1 cellular context compared by ENCODE assay signal in the genomic region with DNA sequence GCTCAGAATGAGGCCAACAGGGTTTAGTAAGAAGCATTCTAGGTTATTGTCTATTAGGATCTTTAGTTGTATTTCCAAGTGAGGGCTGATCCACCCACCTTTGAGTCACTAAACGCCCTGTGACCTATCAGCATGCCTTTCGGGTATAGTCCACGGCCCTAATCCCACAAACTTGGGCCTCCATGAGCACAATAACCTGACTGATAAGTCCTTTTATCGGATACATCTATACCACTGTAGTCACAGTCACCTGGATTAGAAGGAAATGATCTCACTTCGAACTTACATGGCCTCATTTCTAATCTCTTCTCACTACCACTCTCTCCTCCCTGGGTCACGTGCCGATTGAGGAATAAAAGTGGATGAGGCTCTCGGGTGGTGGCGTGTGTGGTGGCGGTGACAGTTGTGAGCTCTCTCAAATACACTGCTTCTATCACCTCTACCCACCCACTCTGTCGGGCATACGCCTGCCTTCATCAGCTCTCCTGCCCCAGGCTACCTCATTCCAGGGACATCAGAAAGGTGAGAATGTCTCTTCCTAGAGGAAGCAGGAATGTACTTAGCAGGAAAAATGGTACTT.
TF ChIP-seq lines count a peak whose summit lies in the region.

No MANE protein-coding gene starts in this region.

TF ChIP-seq in HCT116, 20 proteins besides CTCF, POLR2A, EP300 and RAD21 (continued from another document):
- TF ChIP-seq, protein P1, sequence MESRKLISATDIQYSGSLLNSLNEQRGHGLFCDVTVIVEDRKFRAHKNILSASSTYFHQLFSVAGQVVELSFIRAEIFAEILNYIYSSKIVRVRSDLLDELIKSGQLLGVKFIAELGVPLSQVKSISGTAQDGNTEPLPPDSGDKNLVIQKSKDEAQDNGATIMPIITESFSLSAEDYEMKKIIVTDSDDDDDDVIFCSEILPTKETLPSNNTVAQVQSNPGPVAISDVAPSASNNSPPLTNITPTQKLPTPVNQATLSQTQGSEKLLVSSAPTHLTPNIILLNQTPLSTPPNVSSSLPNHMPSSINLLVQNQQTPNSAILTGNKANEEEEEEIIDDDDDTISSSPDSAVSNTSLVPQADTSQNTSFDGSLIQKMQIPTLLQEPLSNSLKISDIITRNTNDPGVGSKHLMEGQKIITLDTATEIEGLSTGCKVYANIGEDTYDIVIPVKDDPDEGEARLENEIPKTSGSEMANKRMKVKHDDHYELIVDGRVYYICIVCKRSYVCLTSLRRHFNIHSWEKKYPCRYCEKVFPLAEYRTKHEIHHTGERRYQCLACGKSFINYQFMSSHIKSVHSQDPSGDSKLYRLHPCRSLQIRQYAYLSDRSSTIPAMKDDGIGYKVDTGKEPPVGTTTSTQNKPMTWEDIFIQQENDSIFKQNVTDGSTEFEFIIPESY (IDR thresholded peaks at IDR 0.05; ENCODE audit: extremely low read depth, insufficient replicate concordance, low read length), result no peak
- no peak for TF ChIP-seq EZH2phosphoT487 (IDR thresholded peaks at IDR 0.05; ENCODE audit: borderline replicate concordance)
- no peak for TF ChIP-seq EZH2 (IDR thresholded peaks at IDR 0.05)
- TF ChIP-seq, protein P2, sequence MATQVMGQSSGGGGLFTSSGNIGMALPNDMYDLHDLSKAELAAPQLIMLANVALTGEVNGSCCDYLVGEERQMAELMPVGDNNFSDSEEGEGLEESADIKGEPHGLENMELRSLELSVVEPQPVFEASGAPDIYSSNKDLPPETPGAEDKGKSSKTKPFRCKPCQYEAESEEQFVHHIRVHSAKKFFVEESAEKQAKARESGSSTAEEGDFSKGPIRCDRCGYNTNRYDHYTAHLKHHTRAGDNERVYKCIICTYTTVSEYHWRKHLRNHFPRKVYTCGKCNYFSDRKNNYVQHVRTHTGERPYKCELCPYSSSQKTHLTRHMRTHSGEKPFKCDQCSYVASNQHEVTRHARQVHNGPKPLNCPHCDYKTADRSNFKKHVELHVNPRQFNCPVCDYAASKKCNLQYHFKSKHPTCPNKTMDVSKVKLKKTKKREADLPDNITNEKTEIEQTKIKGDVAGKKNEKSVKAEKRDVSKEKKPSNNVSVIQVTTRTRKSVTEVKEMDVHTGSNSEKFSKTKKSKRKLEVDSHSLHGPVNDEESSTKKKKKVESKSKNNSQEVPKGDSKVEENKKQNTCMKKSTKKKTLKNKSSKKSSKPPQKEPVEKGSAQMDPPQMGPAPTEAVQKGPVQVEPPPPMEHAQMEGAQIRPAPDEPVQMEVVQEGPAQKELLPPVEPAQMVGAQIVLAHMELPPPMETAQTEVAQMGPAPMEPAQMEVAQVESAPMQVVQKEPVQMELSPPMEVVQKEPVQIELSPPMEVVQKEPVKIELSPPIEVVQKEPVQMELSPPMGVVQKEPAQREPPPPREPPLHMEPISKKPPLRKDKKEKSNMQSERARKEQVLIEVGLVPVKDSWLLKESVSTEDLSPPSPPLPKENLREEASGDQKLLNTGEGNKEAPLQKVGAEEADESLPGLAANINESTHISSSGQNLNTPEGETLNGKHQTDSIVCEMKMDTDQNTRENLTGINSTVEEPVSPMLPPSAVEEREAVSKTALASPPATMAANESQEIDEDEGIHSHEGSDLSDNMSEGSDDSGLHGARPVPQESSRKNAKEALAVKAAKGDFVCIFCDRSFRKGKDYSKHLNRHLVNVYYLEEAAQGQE (IDR thresholded peaks at IDR 0.05; ENCODE audit: low read depth), result no peak
